In the genomic region with DNA sequence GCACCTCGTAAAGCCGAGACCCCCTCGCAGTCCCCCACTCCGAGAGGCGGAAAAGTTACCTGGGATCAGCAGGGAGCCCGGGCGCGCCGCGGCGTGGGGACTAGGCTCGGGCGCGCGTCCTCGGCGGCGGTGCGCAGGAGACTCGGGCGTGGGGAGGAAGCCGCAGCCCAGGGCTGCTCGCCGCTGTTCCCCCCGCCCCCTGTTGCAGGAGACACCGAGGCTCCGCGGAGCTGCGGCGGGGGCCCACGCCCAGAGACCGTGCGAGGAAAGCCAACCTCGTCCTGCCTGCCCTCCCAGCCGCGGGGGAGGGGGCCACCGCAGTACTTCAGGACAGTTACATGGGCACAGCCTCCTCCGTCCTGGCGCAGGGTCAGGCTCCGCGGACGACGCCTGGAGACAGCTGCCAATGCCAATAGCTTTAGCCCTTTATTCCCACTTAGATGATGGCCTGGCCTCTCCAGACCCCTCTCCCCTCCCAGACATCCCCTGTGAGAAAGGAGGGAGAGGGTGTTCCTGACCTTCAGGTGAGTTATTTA, we compare ENCODE assay signal across 9 cellular contexts. TPM values are rescaled to one million over a fixed set of nuclear protein-coding genes. Genes with fewer than 3 reads are reported as not detected.
DNase-seq lines count a peak whose midpoint lies in the region; ATAC-seq and TF ChIP-seq lines count a peak whose summit lies in the region.
"Had no signal": no experiment of that assay in that cellular context is flagged by ENCODE, and none has a peak within 500 bp of the region (broad histone marks: within the 10 kb centered on the region; RNA-seq: fewer than 3 reads in every experiment).

A gene (minus strand): TSS at position 144 of the 536 bp plus-strand sequence. CDS start 54,814 bp downstream, outside the sequence.

- peaks cover 33% of the 10 kb centered on the region for H3K27me3 Mint-ChIP-seq in activated naive CD4-positive, alpha-beta T cell treated with anti-CD3 and anti-CD28 coated beads, Interleukin-2, amount 50 U/mL, for 24 hours
- peaks cover 56% of the 10 kb centered on the region for H3K27me3 Mint-ChIP-seq in stimulated activated memory B cell treated with anti-CD40 and anti-IgM and Interleukin-4, amounts not matched to agents 10 μg/mL and 1 μg/mL and 100 μg/mL, for 72 hours

- H3K4me1 Mint-ChIP-seq in activated naive CD4-positive, alpha-beta T cell treated with anti-CD3 and anti-CD28 coated beads, Interleukin-2, amount 50 U/mL, for 24 hours = peaks cover 5% of the 10 kb centered on the region
- H3K4me1 Mint-ChIP-seq in stimulated activated memory B cell treated with anti-CD40 and anti-IgM and Interleukin-4, amounts not matched to agents 10 μg/mL and 1 μg/mL and 100 μg/mL, for 72 hours = peaks cover 6% of the 10 kb centered on the region

- intact Hi-C loops in left ventricle myocardium inferior (cut with micrococcal nuclease) = no loop called here
- intact Hi-C loops in posterior cingulate gyrus (cut with DNase I) = loop anchor here (5.0 to 10.0 kb wide), 2 partner anchors 89 to 117 kb away; no protein-coding TSS in a partner anchor

- H3K27me3 ChIP-seq in left ventricle myocardium inferior (ENCODE audit: low read depth) = peaks cover 72% of the 10 kb centered on the region

- H3K9me3 ChIP-seq in left ventricle myocardium inferior (replicated peaks) = no peaks in the 10 kb centered on the region

- ATAC-seq in stimulated activated memory B cell treated with anti-CD40 and anti-IgM and Interleukin-4, amounts not matched to agents 10 μg/mL and 1 μg/mL and 100 μg/mL, for 72 hours = no peak
- ATAC-seq in HG03432 (IDR thresholded peaks at IDR 0.05; ENCODE audit: unreplicated experiment) = no peak
- ATAC-seq: Panc1 had no signal

- H3K4me3 Mint-ChIP-seq in activated naive CD4-positive, alpha-beta T cell treated with anti-CD3 and anti-CD28 coated beads, Interleukin-2, amount 50 U/mL, for 24 hours = peak within 1 kb of the TSS; percentile 61
- no peak within 1 kb of the TSS for H3K4me3 Mint-ChIP-seq in stimulated activated memory B cell treated with anti-CD40 and anti-IgM and Interleukin-4, amounts not matched to agents 10 μg/mL and 1 μg/mL and 100 μg/mL, for 72 hours

- peak within 1 kb of the TSS; percentile 62 for H3K27ac ChIP-seq in left ventricle myocardium inferior (replicated peaks)

- no peaks in the 10 kb centered on the region for H3K36me3 Mint-ChIP-seq in activated naive CD4-positive, alpha-beta T cell treated with anti-CD3 and anti-CD28 coated beads, Interleukin-2, amount 50 U/mL, for 24 hours
- H3K36me3 Mint-ChIP-seq in stimulated activated memory B cell treated with anti-CD40 and anti-IgM and Interleukin-4, amounts not matched to agents 10 μg/mL and 1 μg/mL and 100 μg/mL, for 72 hours = no peaks in the 10 kb centered on the region

- TF ChIP-seq CTCF in left ventricle myocardium inferior (IDR thresholded peaks at IDR 0.05; ENCODE audit: borderline replicate concordance) = no peak

- H3K36me3 ChIP-seq in left ventricle myocardium inferior = no peaks in the 10 kb centered on the region

- peak; percentile 26 for DNase-seq in NCI-H146 (lab: John Stamatoyannopoulos, UW)
- no peak for DNase-seq in NCI-H146 treated with DMSO at 0.1 percent for 48 hours (lab: John Stamatoyannopoulos, UW; ENCODE audit: unreplicated experiment)
- DNase-seq in left ventricle myocardium inferior = peak; percentile 50
- DNase-seq in posterior cingulate gyrus = peak in 8 of 10 donors; percentile 32 to 90 (median 52)
- DNase-seq in GM19240 (ENCODE audit: insufficient read length, low spot score) = no peak

- no peak within 1 kb of the TSS for H3K27ac Mint-ChIP-seq in activated naive CD4-positive, alpha-beta T cell treated with anti-CD3 and anti-CD28 coated beads, Interleukin-2, amount 50 U/mL, for 24 hours
- no peak within 1 kb of the TSS for H3K27ac Mint-ChIP-seq in stimulated activated memory B cell treated with anti-CD40 and anti-IgM and Interleukin-4, amounts not matched to agents 10 μg/mL and 1 μg/mL and 100 μg/mL, for 72 hours

- H3K9me3 Mint-ChIP-seq in activated naive CD4-positive, alpha-beta T cell treated with anti-CD3 and anti-CD28 coated beads, Interleukin-2, amount 50 U/mL, for 24 hours = no peaks in the 10 kb centered on the region
- H3K9me3 Mint-ChIP-seq in stimulated activated memory B cell treated with anti-CD40 and anti-IgM and Interleukin-4, amounts not matched to agents 10 μg/mL and 1 μg/mL and 100 μg/mL, for 72 hours = no peaks in the 10 kb centered on the region

- H3K4me1 ChIP-seq in left ventricle myocardium inferior = peaks cover 11% of the 10 kb centered on the region

- H3K4me3 ChIP-seq in left ventricle myocardium inferior = peak within 1 kb of the TSS; percentile 69

RNA-seq across cellular contexts. Expression of the gene that starts here (rescaled TPM):
- total RNA-seq in left ventricle myocardium inferior = 6.3 TPM

Comparison
In these comparisons a context has a peak if more than half of its experiments do, and no peak if none do; other contexts are left out.
1. DNase-seq: peak in NCI-H146 (single experiment), left ventricle myocardium inferior (single experiment) and posterior cingulate gyrus (8 of 10); none in NCI-H146 treated with DMSO at 0.1 percent for 48 hours (single experiment) and GM19240 (single experiment).